ENCODE assay signal across 1 cellular context in the genomic region with DNA sequence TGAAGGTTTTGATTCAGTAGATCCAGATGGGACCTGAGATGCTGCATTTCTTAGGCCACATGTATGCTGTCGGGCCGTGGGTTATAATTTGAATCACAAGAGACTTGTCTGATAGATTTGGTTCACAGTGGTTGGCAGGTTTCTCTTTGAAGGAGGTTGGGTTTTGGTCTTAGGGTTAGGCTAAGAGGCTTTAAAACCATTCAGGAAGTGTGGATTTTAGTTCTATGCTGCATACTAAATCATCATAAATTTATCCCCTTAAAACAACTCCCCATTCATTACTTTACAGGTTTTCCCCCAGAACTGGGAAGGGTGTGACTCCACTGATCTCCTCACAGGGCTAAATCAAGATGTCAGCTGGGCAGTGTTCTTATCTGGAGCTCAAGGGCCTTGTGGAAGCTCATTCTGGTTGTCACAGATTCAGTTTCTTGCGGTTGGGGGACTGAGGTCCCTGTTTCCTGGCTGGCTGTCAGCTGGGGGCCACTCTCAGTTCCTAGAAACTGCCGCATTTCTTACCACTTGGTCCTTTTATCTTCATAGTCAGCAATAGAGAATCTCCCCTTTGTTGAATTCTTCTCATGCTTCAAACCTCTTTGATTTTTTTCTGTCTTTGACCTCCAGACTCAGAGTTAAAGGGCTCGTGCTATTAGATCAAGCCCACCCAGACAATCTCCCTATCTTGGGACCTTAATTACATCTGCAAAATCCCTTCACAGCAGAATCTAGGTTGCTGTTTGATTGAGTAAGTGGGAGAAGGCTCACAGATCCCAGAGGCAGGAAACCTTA.
TF ChIP-seq lines count a peak whose summit lies in the region.

No MANE protein-coding gene starts in this region.

TF ChIP-seq in SK-N-SH treated with all-trans-retinoic acid at 6 μM for 48 hours, 23 proteins besides CTCF, POLR2A, EP300 and RAD21 (continued from another document):
- TF ChIP-seq, protein P1, sequence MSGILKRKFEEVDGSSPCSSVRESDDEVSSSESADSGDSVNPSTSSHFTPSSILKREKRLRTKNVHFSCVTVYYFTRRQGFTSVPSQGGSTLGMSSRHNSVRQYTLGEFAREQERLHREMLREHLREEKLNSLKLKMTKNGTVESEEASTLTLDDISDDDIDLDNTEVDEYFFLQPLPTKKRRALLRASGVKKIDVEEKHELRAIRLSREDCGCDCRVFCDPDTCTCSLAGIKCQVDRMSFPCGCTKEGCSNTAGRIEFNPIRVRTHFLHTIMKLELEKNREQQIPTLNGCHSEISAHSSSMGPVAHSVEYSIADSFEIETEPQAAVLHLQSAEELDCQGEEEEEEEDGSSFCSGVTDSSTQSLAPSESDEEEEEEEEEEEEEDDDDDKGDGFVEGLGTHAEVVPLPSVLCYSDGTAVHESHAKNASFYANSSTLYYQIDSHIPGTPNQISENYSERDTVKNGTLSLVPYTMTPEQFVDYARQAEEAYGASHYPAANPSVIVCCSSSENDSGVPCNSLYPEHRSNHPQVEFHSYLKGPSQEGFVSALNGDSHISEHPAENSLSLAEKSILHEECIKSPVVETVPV (CRISPR knock-in tag; IDR thresholded peaks at IDR 0.05): no peak
- TF ChIP-seq ZNF565 (CRISPR knock-in tag; conservative IDR thresholded peaks at IDR 0.05; ENCODE audit: low read depth) (no peak), ZC3H10 (CRISPR knock-in tag; IDR thresholded peaks at IDR 0.05) (no peak), ISL1 (CRISPR knock-in tag; IDR thresholded peaks at IDR 0.05) (no peak), TCF4 (CRISPR knock-in tag; IDR thresholded peaks at IDR 0.05; ENCODE audit: borderline replicate concordance) (no peak), GLIS3 (CRISPR knock-in tag; IDR thresholded peaks at IDR 0.05) (no peak), ARNTL (CRISPR knock-in tag; IDR thresholded peaks at IDR 0.05; ENCODE audit: borderline replicate concordance, low read depth) (no peak), CSDC2 (CRISPR knock-in tag; IDR thresholded peaks at IDR 0.05) (no peak)
- TF ChIP-seq, protein P2, sequence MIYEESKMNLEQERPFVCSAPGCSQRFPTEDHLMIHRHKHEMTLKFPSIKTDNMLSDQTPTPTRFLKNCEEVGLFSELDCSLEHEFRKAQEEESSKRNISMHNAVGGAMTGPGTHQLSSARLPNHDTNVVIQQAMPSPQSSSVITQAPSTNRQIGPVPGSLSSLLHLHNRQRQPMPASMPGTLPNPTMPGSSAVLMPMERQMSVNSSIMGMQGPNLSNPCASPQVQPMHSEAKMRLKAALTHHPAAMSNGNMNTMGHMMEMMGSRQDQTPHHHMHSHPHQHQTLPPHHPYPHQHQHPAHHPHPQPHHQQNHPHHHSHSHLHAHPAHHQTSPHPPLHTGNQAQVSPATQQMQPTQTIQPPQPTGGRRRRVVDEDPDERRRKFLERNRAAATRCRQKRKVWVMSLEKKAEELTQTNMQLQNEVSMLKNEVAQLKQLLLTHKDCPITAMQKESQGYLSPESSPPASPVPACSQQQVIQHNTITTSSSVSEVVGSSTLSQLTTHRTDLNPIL (CRISPR knock-in tag; IDR thresholded peaks at IDR 0.05; ENCODE audit: low read depth): no peak
